ENCODE assay signal across 24 cellular contexts in the genomic region with DNA sequence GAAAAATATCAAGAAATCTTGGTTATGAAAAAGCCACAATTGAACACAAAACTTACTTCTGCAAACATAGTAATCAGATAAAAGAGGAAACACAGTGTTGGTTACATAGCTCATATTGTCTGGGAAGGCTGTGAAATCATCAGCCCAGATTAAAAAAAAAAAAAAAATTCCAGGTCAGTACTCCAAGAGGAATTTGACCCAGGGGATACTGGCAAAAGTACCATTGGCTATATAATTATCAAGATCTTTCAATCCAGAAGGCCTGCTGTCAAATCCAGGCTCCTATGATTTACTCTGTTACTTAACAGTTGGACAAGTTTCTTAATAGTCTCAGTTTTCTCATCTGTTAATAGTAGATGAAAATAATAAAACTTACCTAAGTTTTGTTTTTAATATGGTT. TPM values are rescaled to one million over a fixed set of nuclear protein-coding genes. Genes with fewer than 3 reads are reported as not detected.
DNase-seq lines count a peak whose midpoint lies in the region; ATAC-seq, FAIRE-seq and TF ChIP-seq lines count a peak whose summit lies in the region.
"Had no signal": no experiment of that assay in that cellular context is flagged by ENCODE, and none has a peak within 500 bp of the region (broad histone marks: within the 10 kb centered on the region; RNA-seq: fewer than 3 reads in every experiment).

No MANE protein-coding gene starts in this region.

- no peak overlapping the region for H2AK5ac ChIP-seq in neuronal stem cell (ENCODE audit: low read depth, low read length)

- no peak overlapping the region for H4K91ac ChIP-seq in neuronal stem cell (ENCODE audit: low read depth, low read length, poor library complexity)

- no peak overlapping the region for H3K4ac ChIP-seq in neuronal stem cell (ENCODE audit: low read length)

- RAD21 ChIA-PET in GM12878 (lab: Charles Lee; ENCODE audit: unreplicated experiment), result interaction anchor here (0.9 to 27.1 kb wide), 12 partner anchors 9 to 147 kb away, joined by 3 to 540 read pairs (median 4); a partner anchor contains a TSS

- H3K27me3 ChIP-seq in GM23248 (replicated peaks; ENCODE audit: insufficient read depth) (no peaks in the 10 kb centered on the region), SK-N-SH (ENCODE audit: insufficient read depth) (no peaks in the 10 kb centered on the region), GM12878 (replicated peaks in 1 of 2; ENCODE audit: control insufficient read depth in 2 of 2, insufficient read depth in 2 of 2, low read length in 1 of 2) (no peaks in the 10 kb centered on the region), right cardiac atrium (ENCODE audit: control insufficient read depth, insufficient read depth) (no peaks in the 10 kb centered on the region), neuronal stem cell (ENCODE audit: control insufficient read depth in 3 of 3, insufficient read depth in 3 of 3, low read depth in 1 of 3, low read length in 3 of 3) (no peaks in the 10 kb centered on the region)
- H3K27me3 ChIP-seq: BLaER1 had no signal

- DNase-seq in CD1c-positive myeloid dendritic cell (ENCODE audit: extremely low spot score) (peak; percentile 8), GM23248 (no peak), SK-N-SH (no peak), GM12878 (ENCODE audit: low read depth, low spot score) (no peak), right cardiac atrium (no peak), T-helper 17 cell (no peak), C1 segment of cervical spinal cord (lab: John Stamatoyannopoulos, UW) (no peak), neuronal stem cell (ENCODE audit: low spot score) (no peak)
- DNase-seq: CD8-positive, alpha-beta T cell; DND-41; H7; KG1; MV-4-11; NCI-H1105 treated with DMSO at 0.1 percent for 48 hours; NCI-H2029 treated with DMSO at 0.1 percent for 48 hours; NCI-H2171; NCI-H524 treated with DMSO at 0.1 percent for 48 hours; PC-9; RPMI8226; SHP77; T-helper 1 cell had no signal

- H4K20me1 ChIP-seq in GM23248 (ENCODE audit: insufficient read depth), result no peaks in the 10 kb centered on the region
- H4K20me1 ChIP-seq in SK-N-SH (ENCODE audit: insufficient read depth), result no peaks in the 10 kb centered on the region
- H4K20me1 ChIP-seq in GM12878 (ENCODE audit: control insufficient read depth, insufficient read depth), result no peaks in the 10 kb centered on the region
- H4K20me1 ChIP-seq: BLaER1 had no signal

- FAIRE-seq in GM12878 (lab: Jason Lieb, UNC), result no peak

- H3K9me2 ChIP-seq in GM23248 (ENCODE audit: insufficient read depth), result no peaks in the 10 kb centered on the region
- no peaks in the 10 kb centered on the region for H3K9me2 ChIP-seq in SK-N-SH

- no peaks in the 10 kb centered on the region for H3K79me1 ChIP-seq in neuronal stem cell (ENCODE audit: low read depth, low read length)

- no peak overlapping the region for H3K18ac ChIP-seq in neuronal stem cell (ENCODE audit: low read length)

- CTCF ChIA-PET in SK-N-SH (lab: Yijun Ruan, JAX) (interaction anchor here (0.9 kb wide), 1 partner anchor 12 kb away, joined by 3 read pairs; no protein-coding TSS in a partner anchor), GM12878 (lab: Yijun Ruan, JAX) (interaction anchor here (0.7 to 2.9 kb wide), 3 partner anchors 11 to 77 kb away, joined by 3 to 16 read pairs (median 5); no protein-coding TSS in a partner anchor)

- no peak overlapping the region for H3K23ac ChIP-seq in neuronal stem cell (ENCODE audit: low read depth, low read length, poor library complexity)

- SMC1A ChIA-PET in GM12878 (lab: Charles Lee; ENCODE audit: uncharacterized antibody, unreplicated experiment), result interaction anchor here (0.9 to 24.8 kb wide), 8 partner anchors 10 to 143 kb away, joined by 3 to 467 read pairs (median 16); a partner anchor contains a TSS

- H3K4me1 Mint-ChIP-seq in T-helper 17 cell, result no peaks in the 10 kb centered on the region

- POLR2A ChIA-PET in SK-N-SH (lab: Yijun Ruan, JAX) (no interaction called here), GM12878 (lab: Charles Lee) (interaction anchor here (0.6 to 4.7 kb wide), 7 partner anchors 9 to 472 kb away, joined by 3 to 36 read pairs (median 3); a partner anchor contains a TSS)

- H3K9ac ChIP-seq in GM23248 (no peak overlapping the region), SK-N-SH (no peak overlapping the region), GM12878 (ENCODE audit: control insufficient read depth, insufficient read depth, low read length) (no peak overlapping the region), neuronal stem cell (ENCODE audit: low read depth, low read length, poor library complexity) (no peak overlapping the region)
- H3K9ac ChIP-seq: BLaER1 had no signal

- no peak overlapping the region for H3K14ac ChIP-seq in neuronal stem cell (ENCODE audit: low read length)

- no peak overlapping the region for H3K27ac Mint-ChIP-seq in T-helper 17 cell
- H3K27ac Mint-ChIP-seq: CD8-positive, alpha-beta T cell had no signal

- H3K36me3 ChIP-seq in GM23248 (ENCODE audit: low read depth) (no peaks in the 10 kb centered on the region), SK-N-SH (replicated peaks in 1 of 2; ENCODE audit: control insufficient read depth in 1 of 2, insufficient read depth in 2 of 2, low read length in 1 of 2) (no peaks in the 10 kb centered on the region), GM12878 (ENCODE audit: control insufficient read depth in 2 of 2, insufficient read depth in 2 of 2, low read length in 1 of 2) (no peaks in the 10 kb centered on the region), neuronal stem cell (replicated peaks in 1 of 2; ENCODE audit: control insufficient read depth in 2 of 2, insufficient read depth in 2 of 2, low read length in 2 of 2) (no peaks in the 10 kb centered on the region)
- H3K36me3 ChIP-seq: BLaER1 had no signal

- H2BK12ac ChIP-seq in neuronal stem cell (ENCODE audit: low read length), result no peak overlapping the region

- in situ Hi-C loops in GM23248 (cut with MboI) (no loop called here), GM12878 (cut with MboI) (loop anchor here (5.0 kb wide), 1 partner anchor 63 kb away; no protein-coding TSS in a partner anchor)

- H3K36me3 Mint-ChIP-seq in T-helper 17 cell (ENCODE audit: low read depth), result no peaks in the 10 kb centered on the region
- H3K36me3 Mint-ChIP-seq: CD8-positive, alpha-beta T cell had no signal

- no peak for TF ChIP-seq POLR2A in GM12878 (IDR thresholded peaks at IDR 0.05; ENCODE audit: low read depth, low read length)

- BruUV-seq in GM12878 (replicated peaks; lab: Mats Ljungman, UMichigan), result no TSS peak

- H3K79me2 ChIP-seq in GM23248 (ENCODE audit: insufficient read depth) (no peaks in the 10 kb centered on the region), SK-N-SH (ENCODE audit: insufficient read depth) (no peaks in the 10 kb centered on the region), GM12878 (ENCODE audit: control insufficient read depth, insufficient read depth, low read length) (no peaks in the 10 kb centered on the region)

- TF ChIP-seq CTCF in SK-N-SH (IDR thresholded peaks at IDR 0.05) (no peak), GM12878 (IDR thresholded peaks at IDR 0.05 in 2 of 3, conservative IDR thresholded peaks at IDR 0.05 in 1 of 3; ENCODE audit: control insufficient read depth in 2 of 3, extremely low read depth in 1 of 3, insufficient read depth in 1 of 3, low read depth in 3 of 3, low read length in 3 of 3) (no peak)

- intact Hi-C loops in GM12878 (cut with micrococcal nuclease; ENCODE audit: unreplicated experiment) (no loop called here), right cardiac atrium (cut with DNase I) (no loop called here)

- no peak overlapping the region for H3K27ac ChIP-seq in GM23248
- H3K27ac ChIP-seq in SK-N-SH (ENCODE audit: low read depth in 2 of 2, low read length in 1 of 2), result peak overlapping the region in 1 of 2 experiments; percentile 5; a peak in 1 of 4 replicates
- H3K27ac ChIP-seq in GM12878 (ENCODE audit: control insufficient read depth, insufficient read depth), result peak overlapping the region; percentile 50; the same call in 1 of the 2 replicates
- H3K27ac ChIP-seq in right cardiac atrium (ENCODE audit: low read length), result no peak overlapping the region
- no peak overlapping the region for H3K27ac ChIP-seq in neuronal stem cell (replicated peaks; ENCODE audit: low read length)
- H3K27ac ChIP-seq: BLaER1, PC-9, SK-N-MC had no signal

- ATAC-seq in GM12878 (no peak), right cardiac atrium (no peak), T-helper 17 cell (no peak)
- ATAC-seq: CD8-positive, alpha-beta T cell had no signal

- no peak overlapping the region for H2BK120ac ChIP-seq in neuronal stem cell (ENCODE audit: low read depth, low read length)

- no peak for TF ChIP-seq RAD21 in SK-N-SH (IDR thresholded peaks at IDR 0.05; ENCODE audit: low read length)
- TF ChIP-seq RAD21 in GM12878 (IDR thresholded peaks at IDR 0.05; ENCODE audit: insufficient read depth, low read depth, low read length), result no peak

- H4K8ac ChIP-seq in neuronal stem cell (ENCODE audit: low read depth, low read length), result no peak overlapping the region

- H3K4me1 ChIP-seq in GM23248 (ENCODE audit: insufficient read depth) (peaks cover 27% of the 10 kb centered on the region), SK-N-SH (ENCODE audit: control insufficient read depth in 1 of 2, insufficient read depth in 2 of 2, low read depth in 1 of 2, low read length in 1 of 2) (peaks cover 0 to 10% of the 10 kb centered on the region in 2 experiments; a peak in 1 of 4 replicates), GM12878 (ENCODE audit: control insufficient read depth, insufficient read depth, low read length) (peaks cover 35% of the 10 kb centered on the region), right cardiac atrium (ENCODE audit: control insufficient read depth, insufficient read depth, low read length) (no peaks in the 10 kb centered on the region), neuronal stem cell (ENCODE audit: control insufficient read depth in 2 of 2, insufficient read depth in 1 of 2, low read depth in 1 of 2, low read length in 2 of 2) (peaks cover 2 to 8% of the 10 kb centered on the region in 2 donors)
- H3K4me1 ChIP-seq: BLaER1 had no signal

- no peak for TF ChIP-seq EP300 in SK-N-SH (IDR thresholded peaks at IDR 0.05; ENCODE audit: borderline replicate concordance in 1 of 2, low read depth in 1 of 2, low read length in 1 of 2)
- TF ChIP-seq EP300 in GM12878 (IDR thresholded peaks at IDR 0.05; ENCODE audit: borderline replicate concordance in 1 of 2, control insufficient read depth in 1 of 2, low read depth in 2 of 2, low read length in 2 of 2), result no peak

- no peak overlapping the region for H3K4me3 Mint-ChIP-seq in T-helper 17 cell
- H3K4me3 Mint-ChIP-seq: CD8-positive, alpha-beta T cell had no signal

- H2AFZ ChIP-seq in GM23248 (peak overlapping the region; percentile 48), SK-N-SH (ENCODE audit: low read depth) (peak overlapping the region; percentile 47), GM12878 (ENCODE audit: control insufficient read depth, low read depth, low read length) (no peak overlapping the region; the same call in 1 of the 2 replicates), neuronal stem cell (ENCODE audit: low read length) (no peak overlapping the region)
- H2AFZ ChIP-seq: PC-9 had no signal

- H2BK15ac ChIP-seq in neuronal stem cell (ENCODE audit: low read length), result no peak overlapping the region

- no peaks in the 10 kb centered on the region for H3K27me3 Mint-ChIP-seq in T-helper 17 cell

- no peak overlapping the region for H2BK5ac ChIP-seq in neuronal stem cell (ENCODE audit: low read length)

- H3K4me3 ChIP-seq in GM23248 (no peak overlapping the region), SK-N-SH (ENCODE audit: low read depth in 2 of 2, low read length in 1 of 2) (no peak overlapping the region), GM12878 (no peak overlapping the region), right cardiac atrium (ENCODE audit: low read length) (no peak overlapping the region), neuronal stem cell (ENCODE audit: low read length in 2 of 2) (no peak overlapping the region)
- H3K4me3 ChIP-seq: BLaER1, PC-9, SK-N-MC had no signal

- H3K9me3 ChIP-seq in GM23248 (ENCODE audit: low read depth), result no peaks in the 10 kb centered on the region
- H3K9me3 ChIP-seq in SK-N-SH, result no peaks in the 10 kb centered on the region
- H3K9me3 ChIP-seq in GM12878 (replicated peaks; ENCODE audit: control insufficient read depth, insufficient read depth, low read length), result peaks cover 2% of the 10 kb centered on the region; the same call in 1 of the 3 replicates
- no peaks in the 10 kb centered on the region for H3K9me3 ChIP-seq in right cardiac atrium (ENCODE audit: control insufficient read depth, low read length)
- H3K9me3 ChIP-seq in T-helper 17 cell (ENCODE audit: control insufficient read depth, low read length, poor library complexity, severe bottlenecking), result no peaks in the 10 kb centered on the region
- H3K9me3 ChIP-seq in neuronal stem cell (replicated peaks in 1 of 2; ENCODE audit: control insufficient read depth in 2 of 2, insufficient read depth in 1 of 2, low read depth in 1 of 2, low read length in 2 of 2), result no peaks in the 10 kb centered on the region
- H3K9me3 ChIP-seq: BLaER1 had no signal

- H3K4me2 ChIP-seq in GM23248 (ENCODE audit: unreplicated experiment) (no peak overlapping the region), SK-N-SH (no peak overlapping the region), GM12878 (ENCODE audit: control insufficient read depth, insufficient read depth) (no peak overlapping the region), neuronal stem cell (ENCODE audit: insufficient read depth, low read length, poor library complexity, severe bottlenecking) (no peak overlapping the region)
- H3K4me2 ChIP-seq: BLaER1, PC-9 had no signal

- H3F3A ChIP-seq in GM23248 (ENCODE audit: insufficient read depth) (peaks cover 33% of the 10 kb centered on the region), SK-N-SH (replicated peaks; ENCODE audit: insufficient read depth) (peaks cover 4% of the 10 kb centered on the region)

RNA-seq across cellular contexts. Expression of a gene that starts 12.9 kb away (rescaled TPM):
- total RNA-seq in GM23248 (2014; rRNA removed; shearing (Covaris generic)), result 13.5 and 19.6 TPM in 2 replicates
- polyA plus RNA-seq in GM23248 (2016; fragmentation: Nextera tagmentation; extraction: Ambion mirVana) (1.6 and 3.4 TPM in 2 replicates), SK-N-SH (2012; rRNA removed) (1.3 and 1.4 TPM in 2 replicates), GM12878 (2011; rRNA removed) (266 and 327 TPM in 2 replicates), GM12878 (2014; fragmentation: Illumina TruSeq; extraction: Trizol) (113 and 137 TPM in 2 replicates), GM12878 (2014; fragmentation: Nextera tagmentation; extraction: Ambion mirVana) (10 to 100 TPM; 15.2 to 22.5 TPM), GM12878 (2014; rRNA removed) (57.9 and 61.3 TPM in 2 replicates), GM12878 (2016; fragmentation: Nextera tagmentation; extraction: Ambion mirVana) (10 to 100 TPM; 32.9 to 34.9 TPM), right cardiac atrium (1.0 TPM)
- 0.94 and 1.2 TPM in 2 replicates for polyA plus RNA-seq in SK-N-SH (2012; cell fraction: cytosol; rRNA removed)
- 2.6 and 4.3 TPM in 2 replicates for polyA plus RNA-seq in SK-N-SH (2012; cell fraction: nucleus; rRNA removed)
- total RNA-seq in GM12878 (2013; cell fraction: nucleolus; rRNA removed), result 1,202 and 1,210 TPM in 2 replicates
- total RNA-seq in GM12878 (2014; rRNA removed) (157 and 194 TPM in 2 replicates), GM12878 (2014; rRNA removed; fragmentation: Illumina TruSeq; extraction: Trizol) (171 and 187 TPM in 2 replicates), GM12878 (2021) (144 and 145 TPM in 2 replicates), right cardiac atrium (1 to 10 TPM; 5.8 to 8.1 (median 6.9) TPM), T-helper 17 cell (10 to 100 TPM; 11.9 to 23.9 TPM)
- polyA plus RNA-seq in GM12878 (2011; ENCODE audit: low read depth), result 30.5 TPM
- polyA plus RNA-seq in GM12878 (2011; cell fraction: cytosol; rRNA removed), result 162 and 164 TPM in 2 replicates
- 169 and 268 TPM in 2 replicates for polyA plus RNA-seq in GM12878 (2011; cell fraction: nucleus; rRNA removed)
- 37.3 and 65.8 TPM in 2 replicates for polyA plus RNA-seq in GM12878 (2012)
- 752 and 824 TPM in 2 replicates for polyA minus RNA-seq in GM12878 (2011; rRNA and poly(A)+ RNA removed)
- polyA minus RNA-seq in GM12878 (2011; cell fraction: cytosol; rRNA and poly(A)+ RNA removed), result 283 and 316 TPM in 2 replicates
- 607 and 676 TPM in 2 replicates for polyA minus RNA-seq in GM12878 (2011; cell fraction: nucleus; rRNA and poly(A)+ RNA removed)
- polyA plus RNA-seq in neuronal stem cell (2013, experiment 1 of 2), result 9.7 TPM
- polyA plus RNA-seq in neuronal stem cell (2013, experiment 2 of 2), result 10.6 TPM
- total RNA-seq: G401 had no signal

Comparison
In these comparisons a context has a peak if more than half of its experiments do, and no peak if none do; other contexts are left out.
1. H2AFZ ChIP-seq: peak in GM23248 (single experiment) and SK-N-SH (single experiment); none in GM12878 (single experiment) and neuronal stem cell (single experiment).